Comparison of ENCODE assay signal across 8 cellular contexts in the genomic region with DNA sequence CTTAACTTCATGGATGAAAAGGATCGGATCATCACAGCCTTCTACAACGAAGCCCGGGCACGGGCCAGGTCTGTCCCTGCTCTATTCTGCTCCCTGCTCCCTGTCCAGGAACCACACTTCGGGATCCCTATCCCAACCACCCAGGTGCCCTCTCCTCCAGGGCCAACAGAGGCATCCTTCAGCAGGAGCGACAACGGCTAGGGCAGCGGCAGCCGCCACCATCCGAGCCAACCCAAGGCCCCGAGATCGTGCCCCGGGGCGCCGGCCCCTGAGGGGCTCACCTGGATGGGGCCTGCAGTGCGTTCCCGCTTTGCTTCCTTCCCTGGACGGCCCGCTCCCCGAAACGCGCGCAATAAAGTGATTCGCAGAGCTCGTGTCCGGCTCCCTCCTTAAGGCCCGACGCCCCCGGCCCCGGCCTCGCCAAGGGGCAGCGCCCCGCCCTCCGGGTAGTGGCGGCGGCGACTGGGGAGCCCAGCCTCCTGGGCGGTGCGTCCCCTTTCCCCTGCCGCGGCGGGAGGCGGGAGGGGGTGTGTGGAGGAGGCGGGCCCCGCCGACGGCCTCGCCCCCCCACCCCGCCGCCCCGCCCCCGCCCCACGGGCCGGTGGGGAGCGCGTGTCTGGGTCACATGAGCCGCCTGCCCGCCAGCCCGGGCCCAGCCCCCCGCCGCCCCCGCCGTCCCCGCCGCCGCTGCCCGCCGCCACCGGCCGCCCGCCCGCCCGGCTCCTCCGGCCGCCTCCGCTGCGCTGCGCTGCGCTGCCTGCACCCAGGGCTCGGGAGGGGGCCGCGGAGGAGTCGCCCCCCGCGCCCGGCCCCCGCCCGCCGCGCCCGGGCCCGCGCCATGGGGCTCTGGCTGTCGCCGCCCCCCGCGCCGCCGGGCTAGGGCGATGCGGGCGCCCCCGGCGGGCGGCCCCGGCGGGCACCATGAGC. TPM values are rescaled to one million over a fixed set of nuclear protein-coding genes. Genes with fewer than 3 reads are reported as not detected.
DNase-seq lines count a peak whose midpoint lies in the region; ATAC-seq, FAIRE-seq and TF ChIP-seq lines count a peak whose summit lies in the region.

Gene VEGFB, plus strand, starts transcription at position 672 of the 927 bp plus-strand sequence. Its CDS starts 250 bp downstream, at position 922.

- H3K4me1 ChIP-seq in SK-N-SH (ENCODE audit: control insufficient read depth in 1 of 2, insufficient read depth in 2 of 2, low read depth in 1 of 2, low read length in 1 of 2) (peaks cover 11 to 46% of the 10 kb centered on the region in 2 experiments; a peak in 2 of 4 replicates), heart left ventricle (peaks cover 3 to 68% (median 34%) of the 10 kb centered on the region in 12 donors)

- H3F3A ChIP-seq in SK-N-SH (replicated peaks; ENCODE audit: insufficient read depth): peaks cover 32% of the 10 kb centered on the region

- peak within 1 kb of the TSS in 1 of 2 experiments; percentile 83; a peak in 2 of 4 replicates for H3K27ac ChIP-seq in SK-N-SH (ENCODE audit: low read depth in 2 of 2, low read length in 1 of 2)
- peak within 1 kb of the TSS; percentile 57 to 96 (median 92) for H3K27ac ChIP-seq in heart left ventricle

- CTCF ChIA-PET in SK-N-SH (lab: Yijun Ruan, JAX): interaction anchor here (1.0 to 3.4 kb wide), 6 partner anchors 13 to 70 kb away, joined by 3 to 15 read pairs (median 6); partner anchors contain the start of genes PLCB3 and PPP1R14B

- DNase-seq in GM12891 (ENCODE audit: insufficient read length, low spot score) (peak; percentile 77), SK-N-SH (peak; percentile 92), heart left ventricle (peak; percentile 85 to 90 (median 85)), posterior cingulate gyrus (peak in 7 of 10 donors; percentile 47 to 94 (median 73))
- DNase-seq in activated naive CD8-positive, alpha-beta T cell treated with anti-CD3 and anti-CD28 coated beads, Interleukin-2, amount 50 U/mL, for 24 hours: peak; percentile 72

- TF ChIP-seq RAD21 in SK-N-SH (IDR thresholded peaks at IDR 0.05; ENCODE audit: low read length): no peak

- peaks cover 7% of the 10 kb centered on the region for H3K36me3 Mint-ChIP-seq in activated naive CD8-positive, alpha-beta T cell treated with anti-CD3 and anti-CD28 coated beads, Interleukin-2, amount 50 U/mL, for 24 hours (ENCODE audit: low read depth)

- no peaks in the 10 kb centered on the region for H3K9me3 Mint-ChIP-seq in activated naive CD8-positive, alpha-beta T cell treated with anti-CD3 and anti-CD28 coated beads, Interleukin-2, amount 50 U/mL, for 24 hours

- ATAC-seq in HG03354 (IDR thresholded peaks at IDR 0.05; ENCODE audit: poor library complexity, severe bottlenecking, unreplicated experiment): peak; percentile 34
- ATAC-seq in activated naive CD8-positive, alpha-beta T cell treated with anti-CD3 and anti-CD28 coated beads, Interleukin-2, amount 50 U/mL, for 24 hours: peak; percentile 38
- ATAC-seq in heart left ventricle: peak; percentile 34 to 66 (median 58)
- no peak for ATAC-seq in GM21526 (IDR thresholded peaks at IDR 0.05; ENCODE audit: low FRiP score, unreplicated experiment)
- ATAC-seq in GM19395 (IDR thresholded peaks at IDR 0.05; ENCODE audit: unreplicated experiment): no peak

- WGBS in SK-N-SH (ENCODE audit: low lambda C conversion rate): 17% methylated on average over 9 of the region's 107 CpGs
- 1 to 6% (median 2%) methylated on average over 10 to 106 of the region's 107 CpGs for WGBS in heart left ventricle, 4 donors

- H3K27me3 ChIP-seq in SK-N-SH (ENCODE audit: insufficient read depth) (no peaks in the 10 kb centered on the region), heart left ventricle (no peaks in the 10 kb centered on the region)

- H3K4me3 ChIP-seq in SK-N-SH (ENCODE audit: low read depth in 2 of 2, low read length in 1 of 2) (peak within 1 kb of the TSS; percentile 69 to 70), heart left ventricle (peak within 1 kb of the TSS; percentile 71 to 93 (median 81))

- peak within 1 kb of the TSS; percentile 91 for H3K4me2 ChIP-seq in SK-N-SH

- POLR2A ChIA-PET in SK-N-SH (lab: Yijun Ruan, JAX): interaction anchor here (0.6 to 0.7 kb wide), 3 partner anchors 28 to 1381 kb away, joined by 3 to 4 read pairs (median 3); partner anchors contain the start of gene FERMT3

- H3K27ac Mint-ChIP-seq in activated naive CD8-positive, alpha-beta T cell treated with anti-CD3 and anti-CD28 coated beads, Interleukin-2, amount 50 U/mL, for 24 hours: peak within 1 kb of the TSS; percentile 72

- H2AFZ ChIP-seq in SK-N-SH (ENCODE audit: low read depth): no peak within 1 kb of the TSS

- H3K9me2 ChIP-seq in SK-N-SH: no peaks in the 10 kb centered on the region

- no peaks in the 10 kb centered on the region for H3K9me3 ChIP-seq in SK-N-SH
- no peaks in the 10 kb centered on the region for H3K9me3 ChIP-seq in heart left ventricle

- H3K27me3 Mint-ChIP-seq in activated naive CD8-positive, alpha-beta T cell treated with anti-CD3 and anti-CD28 coated beads, Interleukin-2, amount 50 U/mL, for 24 hours: no peaks in the 10 kb centered on the region

- no peak for TF ChIP-seq POLR2A in GM12891 (IDR thresholded peaks at IDR 0.05; ENCODE audit: low read depth, low read length)
- peak in 1 of 2 donors; percentile 51 for TF ChIP-seq POLR2A in heart left ventricle (IDR thresholded peaks at IDR 0.05)

- peaks cover 45% of the 10 kb centered on the region for H3K4me1 Mint-ChIP-seq in activated naive CD8-positive, alpha-beta T cell treated with anti-CD3 and anti-CD28 coated beads, Interleukin-2, amount 50 U/mL, for 24 hours

- TF ChIP-seq CTCF in SK-N-SH (IDR thresholded peaks at IDR 0.05) (no peak), heart left ventricle (IDR thresholded peaks at IDR 0.05) (peak in 1 of 12 donors; percentile 5)

- H3K79me2 ChIP-seq in SK-N-SH (ENCODE audit: insufficient read depth): peaks cover 19% of the 10 kb centered on the region

- no peaks in the 10 kb centered on the region for H4K20me1 ChIP-seq in SK-N-SH (ENCODE audit: insufficient read depth)

- TF ChIP-seq EP300 in SK-N-SH (IDR thresholded peaks at IDR 0.05; ENCODE audit: borderline replicate concordance in 1 of 2, low read depth in 1 of 2, low read length in 1 of 2): no peak

- H3K4me3 Mint-ChIP-seq in activated naive CD8-positive, alpha-beta T cell treated with anti-CD3 and anti-CD28 coated beads, Interleukin-2, amount 50 U/mL, for 24 hours: peak within 1 kb of the TSS; percentile 83

- intact Hi-C loops in heart left ventricle (cut with DNase I): no loop called here
- intact Hi-C loops in posterior cingulate gyrus (cut with DNase I): loop anchor here (10.0 kb wide), 1 partner anchor 49 kb away; the partner anchor contains the start of gene STIP1

- H3K9ac ChIP-seq in SK-N-SH: peak within 1 kb of the TSS; percentile 66

- H3K36me3 ChIP-seq in SK-N-SH (replicated peaks in 1 of 2; ENCODE audit: control insufficient read depth in 1 of 2, insufficient read depth in 2 of 2, low read length in 1 of 2) (peaks cover 0 to 21% of the 10 kb centered on the region in 2 experiments), heart left ventricle (peaks cover 0 to 25% (median 18%) of the 10 kb centered on the region in 9 donors)

- FAIRE-seq in GM12891 (lab: Jason Lieb, UNC): peak; percentile 56

TF ChIP-seq in GM12891, 5 proteins besides CTCF, POLR2A, EP300 and RAD21:
- TF ChIP-seq SPI1 (IDR thresholded peaks at IDR 0.05; ENCODE audit: low read depth, low read length) (no peak), POU2F2 (IDR thresholded peaks at IDR 0.05; ENCODE audit: low read depth, low read length) (no peak), PAX5 (IDR thresholded peaks at IDR 0.05; ENCODE audit: insufficient read depth, low read length, severe bottlenecking) (no peak), POLR2AphosphoS5 (IDR thresholded peaks at IDR 0.05; ENCODE audit: low read depth, low read length) (no peak), TAF1 (IDR thresholded peaks at IDR 0.05; ENCODE audit: low read depth, low read length) (no peak)

TF ChIP-seq in SK-N-SH, 30 proteins besides CTCF, POLR2A, EP300 and RAD21:
- no peak for TF ChIP-seq NRF1 (IDR thresholded peaks at IDR 0.05; ENCODE audit: low read depth, low read length)
- TF ChIP-seq MEF2A (IDR thresholded peaks at IDR 0.05; ENCODE audit: borderline replicate concordance, low read depth): no peak
- TF ChIP-seq SIN3A (IDR thresholded peaks at IDR 0.05; ENCODE audit: borderline replicate concordance, low read depth, low read length): no peak
- TF ChIP-seq, protein P1, sequence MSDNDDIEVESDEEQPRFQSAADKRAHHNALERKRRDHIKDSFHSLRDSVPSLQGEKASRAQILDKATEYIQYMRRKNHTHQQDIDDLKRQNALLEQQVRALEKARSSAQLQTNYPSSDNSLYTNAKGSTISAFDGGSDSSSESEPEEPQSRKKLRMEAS (IDR thresholded peaks at IDR 0.05; ENCODE audit: low read depth): no peak
- no peak for TF ChIP-seq TCF12 (IDR thresholded peaks at IDR 0.05)
- no peak for TF ChIP-seq MXI1 (IDR thresholded peaks at IDR 0.05; ENCODE audit: low read depth, low read length)
- TF ChIP-seq JUND (IDR thresholded peaks at IDR 0.05): no peak
- peak; percentile 38; the same call in 1 of the 2 replicates for TF ChIP-seq POLR2AphosphoS5 (IDR thresholded peaks at IDR 0.05; ENCODE audit: low read depth, low read length)
- TF ChIP-seq, protein P2, sequence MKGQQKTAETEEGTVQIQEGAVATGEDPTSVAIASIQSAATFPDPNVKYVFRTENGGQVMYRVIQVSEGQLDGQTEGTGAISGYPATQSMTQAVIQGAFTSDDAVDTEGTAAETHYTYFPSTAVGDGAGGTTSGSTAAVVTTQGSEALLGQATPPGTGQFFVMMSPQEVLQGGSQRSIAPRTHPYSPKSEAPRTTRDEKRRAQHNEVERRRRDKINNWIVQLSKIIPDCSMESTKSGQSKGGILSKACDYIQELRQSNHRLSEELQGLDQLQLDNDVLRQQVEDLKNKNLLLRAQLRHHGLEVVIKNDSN (IDR thresholded peaks at IDR 0.05; ENCODE audit: borderline replicate concordance, low read depth): peak; percentile 61; the same call in 1 of the 2 replicates
- no peak for TF ChIP-seq ELF1 (IDR thresholded peaks at IDR 0.05)
TF ChIP-seq in SK-N-SH: peak in this region for 2.

RNA-seq across cellular contexts. Expression of gene VEGFB, which starts in this region (rescaled TPM):
- 85.3 TPM for polyA plus RNA-seq in GM12891 (2012; ENCODE audit: low read depth, missing spikeins)
- polyA plus RNA-seq in SK-N-SH (2012; rRNA removed): 16.3 and 29.9 TPM in 2 replicates
- 31.2 and 40.8 TPM in 2 replicates for polyA plus RNA-seq in SK-N-SH (2012; cell fraction: cytosol; rRNA removed)
- 39.6 and 40.1 TPM in 2 replicates for polyA plus RNA-seq in SK-N-SH (2012; cell fraction: nucleus; rRNA removed)
- total RNA-seq in heart left ventricle: 100 to 1,000 TPM; 172 to 332 (median 241) TPM
- polyA plus RNA-seq in heart left ventricle: 100 to 1,000 TPM; 127 to 304 TPM

Comparison
In these comparisons a context has a peak if more than half of its experiments do, and no peak if none do; other contexts are left out.
1. ATAC-seq: peak in HG03354 (single experiment), activated naive CD8-positive, alpha-beta T cell treated with anti-CD3 and anti-CD28 coated beads, Interleukin-2, amount 50 U/mL, for 24 hours (single experiment) and heart left ventricle (4 of 4); none in GM21526 (single experiment) and GM19395 (single experiment).
2. Peak in every context shown above with its lines, with median percentiles within 50 percentile points of each other: DNase-seq.